In genomic region chr9:126985870-126986498, GRCh38 we compare ENCODE assay signal across 9 cellular contexts.
DNase-seq lines count a peak whose midpoint lies in the region; ATAC-seq and TF ChIP-seq lines count a peak whose summit lies in the region.
"Had no signal": no experiment of that assay in that cellular context is flagged by ENCODE, and none has a peak within 500 bp of the region (broad histone marks: within the 10 kb centered on the region; RNA-seq: fewer than 3 reads in every experiment).

No MANE protein-coding gene starts in this region.

- H3K4me3 ChIP-seq in Peyer's patch: no peak overlapping the region
- no peak overlapping the region for H3K4me3 ChIP-seq in HAP-1
- H3K4me3 ChIP-seq in OCI-LY7 (ENCODE audit: low read depth, low read length, poor library complexity, severe bottlenecking): no peak overlapping the region
- H3K4me3 ChIP-seq: cardiac muscle cell had no signal

- peaks cover 2 to 5% of the 10 kb centered on the region in 2 donors for H3K9me3 Mint-ChIP-seq in activated T-cell treated with anti-CD3 and anti-CD28 coated beads, Interleukin-2, amount 50 U/mL, for 72 hours

- H2AFZ ChIP-seq in OCI-LY7 (ENCODE audit: low read length): no peak overlapping the region

- CTCF ChIA-PET in OCI-LY7 (lab: Charles Lee; ENCODE audit: unreplicated experiment): no interaction called here

- DNase-seq in Peyer's patch (peak; percentile 65 to 89 (median 85)), foreskin keratinocyte (peak; percentile 94 to 98), HAP-1 (ENCODE audit: low spot score in 2 of 2) (no peak), OCI-LY7 (ENCODE audit: low spot score) (no peak)
- DNase-seq in activated T-cell treated with anti-CD3 and anti-CD28 coated beads, Interleukin-2, amount 50 U/mL, for 72 hours: peak; percentile 87
- peak; percentile 50 to 72 (median 56) for DNase-seq in stimulated activated CD4-positive, alpha-beta T cell treated with anti-CD3 and anti-CD28 coated beads, Interleukin-1b, Interleukin-23, amount 100 ng/mL, for 24 hours (ENCODE audit: low read depth in 4 of 4, low spot score in 1 of 4)

- H3K4me2 ChIP-seq in OCI-LY7 (ENCODE audit: low read length): no peak overlapping the region

- ATAC-seq in GM18508 (IDR thresholded peaks at IDR 0.05; ENCODE audit: insufficient read depth, unreplicated experiment) (peak; percentile 51), HG03460 (IDR thresholded peaks at IDR 0.05; ENCODE audit: unreplicated experiment) (peak; percentile 80), foreskin keratinocyte (peak; percentile 83)
- peak; percentile 81 to 86 for ATAC-seq in activated T-cell treated with anti-CD3 and anti-CD28 coated beads, Interleukin-2, amount 50 U/mL, for 72 hours (replicated peaks in 1 of 2)

- H3K9me2 ChIP-seq in OCI-LY7 (ENCODE audit: insufficient read depth, low read length): no peaks in the 10 kb centered on the region

- BruUV-seq in OCI-LY7 (replicated peaks; lab: Mats Ljungman, UMichigan): no TSS peak

- H3K79me2 ChIP-seq in OCI-LY7 (ENCODE audit: insufficient read depth, low read depth, low read length): no peaks in the 10 kb centered on the region

- peaks cover 10 to 11% of the 10 kb centered on the region in 2 donors for H3K36me3 Mint-ChIP-seq in activated T-cell treated with anti-CD3 and anti-CD28 coated beads, Interleukin-2, amount 50 U/mL, for 72 hours (ENCODE audit: insufficient read depth in 2 of 2)

- H3K9me3 ChIP-seq in Peyer's patch (no peaks in the 10 kb centered on the region), HAP-1 (no peaks in the 10 kb centered on the region), OCI-LY7 (ENCODE audit: low read length) (no peaks in the 10 kb centered on the region)

- no peaks in the 10 kb centered on the region for H4K20me1 ChIP-seq in OCI-LY7 (ENCODE audit: insufficient read depth, low read length)

- TF ChIP-seq CTCF in Peyer's patch (IDR thresholded peaks at IDR 0.05) (no peak), foreskin keratinocyte (conservative IDR thresholded peaks at IDR 0.05) (peak; percentile 53), OCI-LY7 (conservative IDR thresholded peaks at IDR 0.05; ENCODE audit: low read length) (no peak)

- H3K27ac Mint-ChIP-seq in activated T-cell treated with anti-CD3 and anti-CD28 coated beads, Interleukin-2, amount 50 U/mL, for 72 hours: peak overlapping the region; percentile 32

- H3K27ac ChIP-seq in Peyer's patch (peak overlapping the region in 3 of 4 donors; percentile 29 to 90 (median 77)), foreskin keratinocyte (no peak overlapping the region), OCI-LY7 (ENCODE audit: low read depth, low read length, poor library complexity, severe bottlenecking) (no peak overlapping the region)
- H3K27ac ChIP-seq: cardiac muscle cell had no signal

- in situ Hi-C loops in HAP-1 (cut with MboI; ENCODE audit: low sequenced_read_pairs): no loop called here

- peaks cover 96% of the 10 kb centered on the region for H3K27me3 Mint-ChIP-seq in activated T-cell treated with anti-CD3 and anti-CD28 coated beads, Interleukin-2, amount 50 U/mL, for 72 hours (ENCODE audit: low read depth)

- H3K36me3 ChIP-seq in Peyer's patch (no peaks in the 10 kb centered on the region), HAP-1 (replicated peaks) (no peaks in the 10 kb centered on the region), OCI-LY7 (ENCODE audit: insufficient read depth, low read length) (no peaks in the 10 kb centered on the region)
- H3K36me3 ChIP-seq: cardiac muscle cell had no signal

- POLR2A ChIA-PET in OCI-LY7 (lab: Charles Lee): no interaction called here

- intact Hi-C loops in OCI-LY7 (cut with micrococcal nuclease; ENCODE audit: unreplicated experiment): no loop called here

- H3K4me3 Mint-ChIP-seq in activated T-cell treated with anti-CD3 and anti-CD28 coated beads, Interleukin-2, amount 50 U/mL, for 72 hours: peak overlapping the region; percentile 58 to 59

- peaks cover 38% of the 10 kb centered on the region for H3K4me1 Mint-ChIP-seq in activated T-cell treated with anti-CD3 and anti-CD28 coated beads, Interleukin-2, amount 50 U/mL, for 72 hours (ENCODE audit: low read depth)

- TF ChIP-seq POLR2A in Peyer's patch (IDR thresholded peaks at IDR 0.05): no peak

- H3K4me1 ChIP-seq in Peyer's patch (peaks cover 0 to 43% (median 6%) of the 10 kb centered on the region in 4 donors), foreskin keratinocyte (peaks cover 23% of the 10 kb centered on the region), HAP-1 (no peaks in the 10 kb centered on the region), OCI-LY7 (ENCODE audit: insufficient read depth, low read length, poor library complexity, severe bottlenecking) (no peaks in the 10 kb centered on the region)

- no peaks in the 10 kb centered on the region for H3K27me3 ChIP-seq in Peyer's patch
- H3K27me3 ChIP-seq in foreskin keratinocyte: peaks cover 14% of the 10 kb centered on the region
- no peaks in the 10 kb centered on the region for H3K27me3 ChIP-seq in HAP-1 (ENCODE audit: low read depth)
- H3K27me3 ChIP-seq: cardiac muscle cell had no signal

Comparison
In these comparisons a context has a peak if more than half of its experiments do, and no peak if none do; other contexts are left out.
1. DNase-seq: peak in Peyer's patch (3 of 3), activated T-cell treated with anti-CD3 and anti-CD28 coated beads, Interleukin-2, amount 50 U/mL, for 72 hours (2 of 2), foreskin keratinocyte (2 of 2) and stimulated activated CD4-positive, alpha-beta T cell treated with anti-CD3 and anti-CD28 coated beads, Interleukin-1b, Interleukin-23, amount 100 ng/mL, for 24 hours (4 of 4); none in HAP-1 (0 of 2) and OCI-LY7 (single experiment).
2. H3K27ac ChIP-seq: peak in Peyer's patch (3 of 4); none in foreskin keratinocyte (single experiment) and OCI-LY7 (single experiment).
3. Peak in every context shown above with its lines, with median percentiles within 50 percentile points of each other: ATAC-seq.